In genomic region chr3:186826978-186827857, GRCh38 we compare ENCODE assay signal across 8 cellular contexts. TPM values are rescaled to one million over a fixed set of nuclear protein-coding genes. Genes with fewer than 3 reads are reported as not detected.
DNase-seq lines count a peak whose midpoint lies in the region; ATAC-seq and TF ChIP-seq lines count a peak whose summit lies in the region.

No MANE protein-coding gene starts in this region.

- peak overlapping the region; percentile 70 for H3K4me3 ChIP-seq in OCI-LY1 (ENCODE audit: low read depth, low read length, poor library complexity, severe bottlenecking)
- H3K4me3 ChIP-seq in epithelial cell of esophagus (ENCODE audit: low read length) = peak overlapping the region; percentile 56

- no peaks in the 10 kb centered on the region; the same call in 1 of the 2 replicates for H3K36me3 ChIP-seq in OCI-LY1 (ENCODE audit: insufficient read depth, low read length)

- H2AFZ ChIP-seq in OCI-LY1 (ENCODE audit: low read length) = no peak overlapping the region

- H3K4me1 Mint-ChIP-seq in Calu3 (ENCODE audit: low read depth, unreplicated experiment) = peaks cover 33% of the 10 kb centered on the region

- no peaks in the 10 kb centered on the region for H3K9me3 Mint-ChIP-seq in Calu3 (ENCODE audit: low read depth, unreplicated experiment)

- peaks cover 13% of the 10 kb centered on the region for H3K27me3 ChIP-seq in OCI-LY1 (ENCODE audit: insufficient read depth, low read length)

- H3K9me2 ChIP-seq in OCI-LY1 (ENCODE audit: low read depth, low read length) = no peaks in the 10 kb centered on the region

- no peaks in the 10 kb centered on the region for H3K9me3 ChIP-seq in OCI-LY1 (ENCODE audit: low read length)

- H3K27ac Mint-ChIP-seq in Calu3 (ENCODE audit: unreplicated experiment) = no peak overlapping the region

- peaks cover 85% of the 10 kb centered on the region for H3K27me3 Mint-ChIP-seq in Calu3 (ENCODE audit: unreplicated experiment)

- peak; percentile 96 for DNase-seq in Calu3
- peak; percentile 95 for DNase-seq in HuH-7.5 (ENCODE audit: low spot score)
- DNase-seq in activated T-cell treated with anti-CD3 and anti-CD28 coated beads for 24 hours (ENCODE audit: low read depth) = peak; percentile 81
- DNase-seq in epithelial cell of esophagus (ENCODE audit: low read depth) = peak; percentile 85
- peak; percentile 72 for DNase-seq in mucosa of gallbladder (ENCODE audit: low spot score)
- DNase-seq in stimulated activated CD8-positive, alpha-beta memory T cell treated with anti-CD3 and anti-CD28 coated beads, Interleukin-4, amount 100 ng/mL, for 1 hour (ENCODE audit: low read depth in 2 of 2, low spot score in 1 of 2) = peak; percentile 53 to 68

- H3F3A ChIP-seq in OCI-LY1 (ENCODE audit: insufficient read depth, low read length) = no peaks in the 10 kb centered on the region

- TF ChIP-seq CTCF in Calu3 (IDR thresholded peaks at IDR 0.05; ENCODE audit: unreplicated experiment) = no peak
- no peak for TF ChIP-seq CTCF in OCI-LY1 (IDR thresholded peaks at IDR 0.05; ENCODE audit: low read length)
- no peak for TF ChIP-seq CTCF in epithelial cell of esophagus (IDR thresholded peaks at IDR 0.05; ENCODE audit: insufficient read depth, low read depth, low read length, missing control alignments)

- peak overlapping the region; percentile 92 for H3K4me2 ChIP-seq in OCI-LY1 (ENCODE audit: low read length)

- H3K27ac ChIP-seq in OCI-LY1 (ENCODE audit: low read depth, low read length, poor library complexity, severe bottlenecking) = no peak overlapping the region

- no peaks in the 10 kb centered on the region for H4K20me1 ChIP-seq in OCI-LY1 (ENCODE audit: insufficient read depth, low read length)

- peak overlapping the region; percentile 55 for H3K4me3 Mint-ChIP-seq in Calu3 (ENCODE audit: low read depth, unreplicated experiment)

- no peaks in the 10 kb centered on the region for H3K79me2 ChIP-seq in OCI-LY1 (ENCODE audit: insufficient read depth, low read length)

- H3K4me1 ChIP-seq in OCI-LY1 (ENCODE audit: insufficient read depth, low read length, severe bottlenecking) = peaks cover 34% of the 10 kb centered on the region

- peak overlapping the region; percentile 88 for H3K9ac ChIP-seq in OCI-LY1 (ENCODE audit: low read length)

- ATAC-seq in GM21526 (IDR thresholded peaks at IDR 0.05; ENCODE audit: low FRiP score, unreplicated experiment) = peak; percentile 92

- peaks cover 26% of the 10 kb centered on the region for H3K36me3 Mint-ChIP-seq in Calu3 (ENCODE audit: insufficient read depth, unreplicated experiment)

- BruUV-seq in Calu3 (replicated peaks; lab: Mats Ljungman, UMichigan) = TSS peak; percentile 73

- CTCF ChIA-PET in Calu3 (lab: Charles Lee) = interaction anchor here (0.7 to 1.5 kb wide), 9 partner anchors 11 to 852 kb away, joined by 3 to 10 read pairs (median 3); partner anchors contain the start of gene RPL39L

- intact Hi-C loops in Calu3 (cut with micrococcal nuclease; ENCODE audit: unreplicated experiment) = loop anchor here (10.0 kb wide), 1 partner anchor 412 kb away; no protein-coding TSS in a partner anchor

RNA-seq across cellular contexts. Expression of gene ADIPOQ, which starts 15.3 kb away (rescaled TPM):
- total RNA-seq in Calu3 (2022) = not detected in 2 replicates
- total RNA-seq in mucosa of gallbladder = 0.26 TPM

RNA-seq across cellular contexts. Expression of gene RFC4, which starts 20.9 kb away (rescaled TPM):
- total RNA-seq in Calu3 (2022) (94.8 and 107 TPM in 2 replicates), mucosa of gallbladder (9.4 TPM)

RNA-seq across cellular contexts. Expression of gene EIF4A2, which starts 43.8 kb away (rescaled TPM):
- 593 and 650 TPM in 2 replicates for total RNA-seq in Calu3 (2022)
- total RNA-seq in mucosa of gallbladder = 535 TPM
